In the genomic region with DNA sequence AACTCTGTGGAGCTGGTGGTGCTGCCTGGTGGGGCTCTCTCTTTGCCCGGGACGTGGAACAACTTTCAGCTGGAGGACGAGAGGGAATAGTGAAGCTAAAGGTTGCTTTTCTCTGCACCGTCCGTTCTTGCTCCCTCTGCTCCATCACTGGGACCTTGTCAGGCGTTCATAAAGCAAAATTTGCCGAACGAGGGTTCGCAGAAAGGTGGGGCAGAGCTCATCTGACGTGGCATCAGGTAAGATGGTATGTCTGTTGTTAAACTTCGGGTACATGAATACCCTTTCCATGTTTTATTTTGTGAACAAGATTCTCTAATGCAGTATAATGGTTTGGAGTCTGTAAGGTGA, we compare ENCODE assay signal across 8 cellular contexts. TPM values are rescaled to one million over a fixed set of nuclear protein-coding genes. Genes with fewer than 3 reads are reported as not detected.
DNase-seq lines count a peak whose midpoint lies in the region; ATAC-seq and TF ChIP-seq lines count a peak whose summit lies in the region.

No MANE protein-coding gene starts in this region.

- peaks cover 2% of the 10 kb centered on the region for H3K36me3 Mint-ChIP-seq in activated naive CD4-positive, alpha-beta T cell treated with anti-CD3 and anti-CD28 coated beads for 36 hours (ENCODE audit: low read depth)
- peaks cover 5% of the 10 kb centered on the region for H3K36me3 Mint-ChIP-seq in activated CD4-positive, alpha-beta memory T cell treated with anti-CD3 and anti-CD28 coated beads for 36 hours

- H3K27ac Mint-ChIP-seq in activated naive CD4-positive, alpha-beta T cell treated with anti-CD3 and anti-CD28 coated beads for 36 hours, result peak overlapping the region; percentile 72
- H3K27ac Mint-ChIP-seq in activated CD4-positive, alpha-beta memory T cell treated with anti-CD3 and anti-CD28 coated beads for 36 hours, result peak overlapping the region; percentile 78

- H3K4me3 Mint-ChIP-seq in activated naive CD4-positive, alpha-beta T cell treated with anti-CD3 and anti-CD28 coated beads for 36 hours, result peak overlapping the region; percentile 93
- H3K4me3 Mint-ChIP-seq in activated CD4-positive, alpha-beta memory T cell treated with anti-CD3 and anti-CD28 coated beads for 36 hours, result peak overlapping the region; percentile 96

- ATAC-seq in GM21447 (IDR thresholded peaks at IDR 0.05; ENCODE audit: unreplicated experiment) (no peak), GM19395 (IDR thresholded peaks at IDR 0.05; ENCODE audit: unreplicated experiment) (no peak)

- H3K27me3 Mint-ChIP-seq in activated naive CD4-positive, alpha-beta T cell treated with anti-CD3 and anti-CD28 coated beads for 36 hours (ENCODE audit: low read depth), result no peaks in the 10 kb centered on the region
- H3K27me3 Mint-ChIP-seq in activated CD4-positive, alpha-beta memory T cell treated with anti-CD3 and anti-CD28 coated beads for 36 hours, result no peaks in the 10 kb centered on the region

- CTCF ChIA-PET in activated naive CD4-positive, alpha-beta T cell treated with anti-CD3 and anti-CD28 coated beads for 36 hours (lab: Charles Lee), result interaction anchor here (0.5 to 0.8 kb wide), 2 partner anchors 10 to 22 kb away, joined by 3 to 5 read pairs; no protein-coding TSS in a partner anchor
- CTCF ChIA-PET in activated CD4-positive, alpha-beta memory T cell treated with anti-CD3 and anti-CD28 coated beads for 36 hours (lab: Charles Lee), result interaction anchor here (4.2 kb wide), 1 partner anchor 21 kb away, joined by 24 read pairs; a partner anchor contains a TSS

- H3K27me3 ChIP-seq in left ventricle myocardium inferior (ENCODE audit: low read depth), result no peaks in the 10 kb centered on the region

- peaks cover 21% of the 10 kb centered on the region for H3K4me1 Mint-ChIP-seq in activated naive CD4-positive, alpha-beta T cell treated with anti-CD3 and anti-CD28 coated beads for 36 hours (ENCODE audit: low read depth)
- peaks cover 18% of the 10 kb centered on the region for H3K4me1 Mint-ChIP-seq in activated CD4-positive, alpha-beta memory T cell treated with anti-CD3 and anti-CD28 coated beads for 36 hours (ENCODE audit: low read depth)

- no peak for TF ChIP-seq CTCF in left ventricle myocardium inferior (IDR thresholded peaks at IDR 0.05; ENCODE audit: borderline replicate concordance)

- peak overlapping the region; percentile 80 for H3K4me3 ChIP-seq in left ventricle myocardium inferior
- peak overlapping the region; percentile 85 for H3K4me3 ChIP-seq in skeletal muscle cell (ENCODE audit: low read depth, low read length)

- POLR2A ChIA-PET in activated CD4-positive, alpha-beta memory T cell treated with anti-CD3 and anti-CD28 coated beads for 36 hours (lab: Charles Lee), result interaction anchor here (1.0 to 1.1 kb wide), 2 partner anchors 20 to 67 kb away, joined by 3 read pairs; a partner anchor contains a TSS

- intact Hi-C loops in activated naive CD4-positive, alpha-beta T cell treated with anti-CD3 and anti-CD28 coated beads for 36 hours (cut with micrococcal nuclease), result loop anchor here (1.0 to 2.0 kb wide), 7 partner anchors 20 to 639 kb away; a partner anchor contains a TSS
- intact Hi-C loops in activated CD4-positive, alpha-beta memory T cell treated with anti-CD3 and anti-CD28 coated beads for 36 hours (cut with micrococcal nuclease), result loop anchor here (1.0 to 5.0 kb wide), 4 partner anchors 20 to 637 kb away; a partner anchor contains a TSS
- intact Hi-C loops in left ventricle myocardium inferior (cut with micrococcal nuclease), result no loop called here

- no peaks in the 10 kb centered on the region for H3K9me3 Mint-ChIP-seq in activated naive CD4-positive, alpha-beta T cell treated with anti-CD3 and anti-CD28 coated beads for 36 hours
- H3K9me3 Mint-ChIP-seq in activated CD4-positive, alpha-beta memory T cell treated with anti-CD3 and anti-CD28 coated beads for 36 hours, result peaks cover 5% of the 10 kb centered on the region

- H3K36me3 ChIP-seq in left ventricle myocardium inferior, result no peaks in the 10 kb centered on the region

- peaks cover 2% of the 10 kb centered on the region for H3K9me3 ChIP-seq in left ventricle myocardium inferior (replicated peaks)

- H3K27ac ChIP-seq in left ventricle myocardium inferior (replicated peaks), result peak overlapping the region; percentile 86

- DNase-seq in activated naive CD4-positive, alpha-beta T cell treated with anti-CD3 and anti-CD28 coated beads for 36 hours, result peak; percentile 9
- DNase-seq in activated naive CD4-positive, alpha-beta T cell treated with Interleukin-2 at 50 U/mL for 16 hours, result no peak
- DNase-seq in activated CD4-positive, alpha-beta memory T cell treated with anti-CD3 and anti-CD28 coated beads for 36 hours, result no peak
- DNase-seq in left ventricle myocardium inferior (no peak), skeletal muscle cell (ENCODE audit: low read depth) (no peak), GDM1 (lab: John Stamatoyannopoulos, UW) (no peak)

- H3K4me1 ChIP-seq in left ventricle myocardium inferior, result peaks cover 34% of the 10 kb centered on the region

RNA-seq across cellular contexts. Expression of a gene that starts 0.4 kb away (rescaled TPM):
- total RNA-seq in activated naive CD4-positive, alpha-beta T cell treated with anti-CD3 and anti-CD28 coated beads for 36 hours, result 1 to 10 TPM; 7.0 to 7.4 TPM
- 1 to 10 TPM; 9.2 to 9.5 TPM for total RNA-seq in activated CD4-positive, alpha-beta memory T cell treated with anti-CD3 and anti-CD28 coated beads for 36 hours
- total RNA-seq in left ventricle myocardium inferior, result 13.7 TPM

RNA-seq across cellular contexts. Expression of a gene that starts 20.6 kb away (rescaled TPM):
- 10 to 100 TPM; 14.2 to 17.6 TPM for total RNA-seq in activated naive CD4-positive, alpha-beta T cell treated with anti-CD3 and anti-CD28 coated beads for 36 hours
- 10 to 100 TPM; 11.6 to 14.0 TPM for total RNA-seq in activated CD4-positive, alpha-beta memory T cell treated with anti-CD3 and anti-CD28 coated beads for 36 hours
- total RNA-seq in left ventricle myocardium inferior, result 20.2 TPM
